Comparison of ENCODE assay signal across 9 cellular contexts in the genomic region with DNA sequence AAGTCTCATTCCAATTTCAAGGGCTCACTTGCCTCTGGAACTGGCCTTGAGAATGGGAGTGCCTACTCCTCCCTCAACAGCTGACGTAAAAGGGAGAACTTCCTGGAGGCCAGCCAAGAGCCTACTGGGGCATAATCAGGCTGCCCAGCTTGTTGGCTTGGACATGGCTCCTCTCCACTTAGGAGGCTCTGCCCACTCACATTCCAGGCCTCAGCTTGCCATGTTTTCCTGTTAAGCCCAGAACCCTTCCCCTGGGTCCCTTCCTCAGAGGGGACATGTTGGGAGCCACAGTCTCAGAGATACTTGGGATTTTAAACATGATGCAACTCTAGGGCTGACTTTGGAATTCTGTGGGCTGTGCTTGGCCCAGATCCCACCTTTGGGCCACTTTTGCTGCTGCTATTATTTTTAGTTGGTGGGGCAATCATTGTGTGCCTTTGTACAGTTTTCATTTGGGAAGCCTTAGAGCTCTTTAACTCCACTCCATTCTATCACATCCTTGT. TPM values are rescaled to one million over a fixed set of nuclear protein-coding genes. Genes with fewer than 3 reads are reported as not detected.
DNase-seq lines count a peak whose midpoint lies in the region; ATAC-seq and TF ChIP-seq lines count a peak whose summit lies in the region.
"Had no signal": no experiment of that assay in that cellular context is flagged by ENCODE, and none has a peak within 500 bp of the region (broad histone marks: within the 10 kb centered on the region; RNA-seq: fewer than 3 reads in every experiment).

No MANE protein-coding gene starts in this region.

- H3K9me3 ChIP-seq in Peyer's patch: no peaks in the 10 kb centered on the region
- no peaks in the 10 kb centered on the region for H3K9me3 ChIP-seq in WERI-Rb-1 (ENCODE audit: severe bottlenecking)
- H3K9me3 ChIP-seq: SJSA1 had no signal

- H3K27me3 Mint-ChIP-seq in CD14-positive monocyte (ENCODE audit: low read depth in 3 of 3): peaks cover 0 to 5% (median 4%) of the 10 kb centered on the region in 3 donors

- H3K36me3 ChIP-seq in Peyer's patch (no peaks in the 10 kb centered on the region), WERI-Rb-1 (no peaks in the 10 kb centered on the region)
- H3K36me3 ChIP-seq: SJSA1 had no signal

- peaks cover 0 to 16% (median 4%) of the 10 kb centered on the region in 4 donors for H3K4me1 ChIP-seq in Peyer's patch
- H3K4me1 ChIP-seq: SJSA1 had no signal

- TF ChIP-seq CTCF in Peyer's patch (IDR thresholded peaks at IDR 0.05): no peak
- no peak for TF ChIP-seq CTCF in fibroblast of pulmonary artery (IDR thresholded peaks at IDR 0.05; ENCODE audit: low read length, missing control alignments)
- TF ChIP-seq CTCF in CD14-positive monocyte (IDR thresholded peaks at IDR 0.05): no peak
- TF ChIP-seq CTCF in WERI-Rb-1 (IDR thresholded peaks at IDR 0.05; ENCODE audit: low read depth, low read length): no peak

- H3K36me3 Mint-ChIP-seq in CD14-positive monocyte: no peaks in the 10 kb centered on the region

- DNase-seq in Daoy (ENCODE audit: low read depth) (peak; percentile 85), Peyer's patch (peak in 2 of 3 donors; percentile 72 to 87), fibroblast of pulmonary artery (ENCODE audit: low read depth) (peak; percentile 97), posterior cingulate gyrus (peak in 6 of 10 donors; percentile 10 to 60 (median 28)), CD14-positive monocyte (ENCODE audit: low spot score) (no peak), SW480 (ENCODE audit: low spot score) (no peak), WERI-Rb-1 (no peak)

- intact Hi-C loops in posterior cingulate gyrus (cut with DNase I) (no loop called here), CD14-positive monocyte (cut with micrococcal nuclease) (no loop called here)

- H3K4me3 Mint-ChIP-seq in CD14-positive monocyte: no peak overlapping the region

- H3K27me3 ChIP-seq in Peyer's patch: no peaks in the 10 kb centered on the region
- no peaks in the 10 kb centered on the region for H3K27me3 ChIP-seq in WERI-Rb-1 (ENCODE audit: insufficient read depth, low read depth, severe bottlenecking)
- H3K27me3 ChIP-seq: SJSA1 had no signal

- no peaks in the 10 kb centered on the region for H3K9me3 Mint-ChIP-seq in CD14-positive monocyte

- H3K4me3 ChIP-seq in Peyer's patch (no peak overlapping the region), fibroblast of pulmonary artery (replicated peaks; ENCODE audit: low read depth, low read length) (no peak overlapping the region), WERI-Rb-1 (ENCODE audit: low read depth, low read length) (no peak overlapping the region)
- H3K4me3 ChIP-seq: SJSA1 had no signal

- ATAC-seq in HG03521 (IDR thresholded peaks at IDR 0.05; ENCODE audit: unreplicated experiment): no peak

- peak overlapping the region in 1 of 7 donors; percentile 33 for H3K27ac Mint-ChIP-seq in CD14-positive monocyte

- no peak for TF ChIP-seq POLR2A in Peyer's patch (IDR thresholded peaks at IDR 0.05)

- H3K27ac ChIP-seq in Peyer's patch: peak overlapping the region in 2 of 4 donors; percentile 3 to 68
- no peak overlapping the region for H3K27ac ChIP-seq in WERI-Rb-1
- H3K27ac ChIP-seq: SJSA1 had no signal

- H3K4me1 Mint-ChIP-seq in CD14-positive monocyte: no peaks in the 10 kb centered on the region

RNA-seq across cellular contexts. Expression of gene ADTRP, which starts 31.5 kb away (rescaled TPM):
- 2.5 and 2.8 TPM in 2 replicates for total RNA-seq in Daoy (2014; rRNA removed; shearing (Covaris generic))
- 100 to 1,000 TPM in 3 of 4 donors, 10 to 100 TPM in 1; 33.8 to 187 (median 133) TPM for total RNA-seq in Peyer's patch
- polyA plus RNA-seq in CD14-positive monocyte: under 1 TPM in 1 of 2 donors, not detected in 1; 0.20 TPM

Comparison
In these comparisons a context has a peak if more than half of its experiments do, and no peak if none do; other contexts are left out.
1. DNase-seq: peak in Daoy (single experiment), Peyer's patch (2 of 3), fibroblast of pulmonary artery (single experiment) and posterior cingulate gyrus (6 of 10); none in CD14-positive monocyte (single experiment), SW480 (single experiment) and WERI-Rb-1 (single experiment).